Comparison of ENCODE assay signal across 1 cellular context in genomic region chr17:80043963-80044362, GRCh38.
TF ChIP-seq lines count a peak whose summit lies in the region.

No MANE protein-coding gene starts in this region.

TF ChIP-seq in HepG2, 621 proteins besides CTCF, POLR2A, EP300 and RAD21:
- TF ChIP-seq ZFP82 (CRISPR knock-in tag; IDR thresholded peaks at IDR 0.05; ENCODE audit: borderline replicate concordance) (no peak), KDM1A (CRISPR knock-in tag; IDR thresholded peaks at IDR 0.05) (0 out of 2 replicates have a peak, but pooled peaks have one; percentile 23), ZNF629 (CRISPR knock-in tag; conservative IDR thresholded peaks at IDR 0.05) (peak; percentile 93), BHLHE40 (IDR thresholded peaks at IDR 0.05; ENCODE audit: low read length) (no peak), CHD4 (IDR thresholded peaks at IDR 0.05; ENCODE audit: borderline replicate concordance, low read length) (0 out of 2 replicates have a peak, but pooled peaks have one; percentile 41), ZNF749 (CRISPR knock-in tag; IDR thresholded peaks at IDR 0.05; ENCODE audit: borderline replicate concordance) (no peak), ADNP (CRISPR knock-in tag; IDR thresholded peaks at IDR 0.05) (0 out of 2 replicates have a peak, but pooled peaks have one; percentile 20), ZMYM3 (CRISPR knock-in tag; IDR thresholded peaks at IDR 0.05) (peak; percentile 35; the same call in 1 of the 2 replicates)
